Comparison of ENCODE assay signal across 16 cellular contexts in genomic region chr7:90271753-90272152, GRCh38. TPM values are rescaled to one million over a fixed set of nuclear protein-coding genes. Genes with fewer than 3 reads are reported as not detected.
DNase-seq lines count a peak whose midpoint lies in the region; ATAC-seq and TF ChIP-seq lines count a peak whose summit lies in the region.
"Had no signal": no experiment of that assay in that cellular context is flagged by ENCODE, and none has a peak within 500 bp of the region (broad histone marks: within the 10 kb centered on the region; RNA-seq: fewer than 3 reads in every experiment).

No MANE protein-coding gene starts in this region.

- 20% methylated on average over 2 of the region's 2 CpGs for WGBS in SK-N-SH (ENCODE audit: low lambda C conversion rate)

- H3K79me2 ChIP-seq in SK-N-SH (ENCODE audit: insufficient read depth): no peaks in the 10 kb centered on the region
- H3K79me2 ChIP-seq: parathyroid adenoma had no signal

- POLR2A ChIA-PET in SK-N-SH (lab: Yijun Ruan, JAX): no interaction called here

- no peaks in the 10 kb centered on the region for H3K9me2 ChIP-seq in SK-N-SH

- ATAC-seq in gastrocnemius medialis: no peak
- ATAC-seq: activated CD8-positive, alpha-beta T cell treated with anti-CD3 and anti-CD28 coated beads for 36 hours; activated T-helper 17 cell treated with anti-CD3 and anti-CD28 coated beads, Interleukin-2, amount 50 U/mL, for 72 hours had no signal

- in situ Hi-C loops in gastrocnemius medialis (cut with MboI; ENCODE audit: low sequenced_read_pairs in 4 of 4): loop anchor here in 1 of 4 donors (25.0 kb wide), 1 partner anchor 109 kb away; the partner anchor contains the start of gene STEAP1

- H3K9me3 ChIP-seq in SK-N-SH: no peaks in the 10 kb centered on the region
- no peaks in the 10 kb centered on the region for H3K9me3 ChIP-seq in gastrocnemius medialis

- H3K9ac ChIP-seq in SK-N-SH: 0 out of 2 replicates have a peak overlapping the region, but pooled peaks have one; percentile 14
- H3K9ac ChIP-seq: parathyroid adenoma had no signal

- no peak overlapping the region; a peak in 1 of 4 replicates for H3K4me3 ChIP-seq in SK-N-SH (ENCODE audit: low read depth in 2 of 2, low read length in 1 of 2)
- H3K4me3 ChIP-seq in fibroblast of pulmonary artery (replicated peaks; ENCODE audit: low read depth, low read length): no peak overlapping the region
- no peak overlapping the region for H3K4me3 ChIP-seq in skeletal muscle cell (ENCODE audit: low read depth, low read length)
- no peak overlapping the region for H3K4me3 ChIP-seq in dorsolateral prefrontal cortex
- H3K4me3 ChIP-seq in gastrocnemius medialis: no peak overlapping the region

- TF ChIP-seq EP300 in SK-N-SH (IDR thresholded peaks at IDR 0.05; ENCODE audit: borderline replicate concordance in 1 of 2, low read depth in 1 of 2, low read length in 1 of 2): peak; percentile 32 to 88; a peak in 3 of 4 replicates

- H3F3A ChIP-seq in SK-N-SH (replicated peaks; ENCODE audit: insufficient read depth): peaks cover 27% of the 10 kb centered on the region

- H4K20me1 ChIP-seq in SK-N-SH (ENCODE audit: insufficient read depth): no peaks in the 10 kb centered on the region

- H3K27ac ChIP-seq in SK-N-SH (ENCODE audit: low read depth in 2 of 2, low read length in 1 of 2): peak overlapping the region; percentile 76 to 85; a peak in 3 of 4 replicates
- no peak overlapping the region for H3K27ac ChIP-seq in dorsolateral prefrontal cortex
- no peak overlapping the region for H3K27ac ChIP-seq in gastrocnemius medialis
- H3K27ac ChIP-seq: parathyroid adenoma had no signal

- peak overlapping the region; percentile 33; the same call in 1 of the 2 replicates for H3K4me2 ChIP-seq in SK-N-SH

- TF ChIP-seq RAD21 in SK-N-SH (IDR thresholded peaks at IDR 0.05; ENCODE audit: low read length): no peak

- TF ChIP-seq CTCF in SK-N-SH (IDR thresholded peaks at IDR 0.05): no peak
- TF ChIP-seq CTCF in fibroblast of pulmonary artery (IDR thresholded peaks at IDR 0.05; ENCODE audit: low read length, missing control alignments): no peak
- no peak for TF ChIP-seq CTCF in dorsolateral prefrontal cortex (IDR thresholded peaks at IDR 0.05 in 54 of 56, conservative IDR thresholded peaks at IDR 0.05 in 2 of 56; ENCODE audit: low read depth in 1 of 56, partially characterized antibody in 56 of 56)
- TF ChIP-seq CTCF in gastrocnemius medialis (IDR thresholded peaks at IDR 0.05 in 4 of 5, conservative IDR thresholded peaks at IDR 0.05 in 1 of 5): no peak

- H3K27me3 ChIP-seq in SK-N-SH (ENCODE audit: insufficient read depth) (no peaks in the 10 kb centered on the region), dorsolateral prefrontal cortex (no peaks in the 10 kb centered on the region), gastrocnemius medialis (no peaks in the 10 kb centered on the region)

- CTCF ChIA-PET in SK-N-SH (lab: Yijun Ruan, JAX): interaction anchor here (0.9 to 1.0 kb wide), 2 partner anchors 60 to 156 kb away, joined by 3 to 5 read pairs; partner anchors contain the start of gene STEAP2

- no peak for TF ChIP-seq POLR2A in gastrocnemius medialis (IDR thresholded peaks at IDR 0.05)

- peak; percentile 82 for DNase-seq in COLO829 (ENCODE audit: low spot score)
- DNase-seq in SK-N-SH: no peak
- peak; percentile 76 for DNase-seq in fibroblast of pulmonary artery (ENCODE audit: low read depth)
- DNase-seq in skeletal muscle cell (ENCODE audit: low read depth): peak; percentile 50
- no peak for DNase-seq in dorsolateral prefrontal cortex
- DNase-seq in gastrocnemius medialis: no peak
- no peak for DNase-seq in D341Med (ENCODE audit: low spot score)
- no peak for DNase-seq in effector CD8-positive, alpha-beta T cell (lab: John Stamatoyannopoulos, UW)
- DNase-seq: activated CD8-positive, alpha-beta T cell treated with anti-CD3 and anti-CD28 coated beads for 36 hours; amniotic stem cell; CD4-positive, CD25-positive, alpha-beta regulatory T cell; glutamatergic neuron had no signal

- H3K4me1 ChIP-seq in SK-N-SH (ENCODE audit: control insufficient read depth in 1 of 2, insufficient read depth in 2 of 2, low read depth in 1 of 2, low read length in 1 of 2): peaks cover 9 to 31% of the 10 kb centered on the region in 2 experiments; a peak in 3 of 4 replicates
- no peaks in the 10 kb centered on the region for H3K4me1 ChIP-seq in gastrocnemius medialis

- H2AFZ ChIP-seq in SK-N-SH (ENCODE audit: low read depth): peak overlapping the region; percentile 21; the same call in 1 of the 2 replicates
- H2AFZ ChIP-seq: parathyroid adenoma had no signal

- H3K36me3 ChIP-seq in SK-N-SH (replicated peaks in 1 of 2; ENCODE audit: control insufficient read depth in 1 of 2, insufficient read depth in 2 of 2, low read length in 1 of 2) (no peaks in the 10 kb centered on the region), gastrocnemius medialis (no peaks in the 10 kb centered on the region)

- intact Hi-C loops in dorsolateral prefrontal cortex (cut with DNase I) (no loop called here), gastrocnemius medialis (cut with DNase I; ENCODE audit: low total_unique reads) (no loop called here)

TF ChIP-seq in SK-N-SH, 30 proteins besides CTCF, POLR2A, EP300 and RAD21 (continues in another document):
- TF ChIP-seq POLR2AphosphoS5 (IDR thresholded peaks at IDR 0.05; ENCODE audit: low read depth, low read length) (peak; percentile 83; the same call in 1 of the 2 replicates), PBX3 (IDR thresholded peaks at IDR 0.05) (peak; percentile 94), REST (IDR thresholded peaks at IDR 0.05; ENCODE audit: low read depth, low read length) (no peak), TCF12 (IDR thresholded peaks at IDR 0.05) (peak; percentile 98), MAX (IDR thresholded peaks at IDR 0.05; ENCODE audit: low read depth) (no peak), JUND (IDR thresholded peaks at IDR 0.05) (peak; percentile 66), TEAD4 (IDR thresholded peaks at IDR 0.05; ENCODE audit: borderline replicate concordance, insufficient read depth) (peak; percentile 81; the same call in 1 of the 2 replicates), USF2 (IDR thresholded peaks at IDR 0.05; ENCODE audit: borderline replicate concordance, low read depth, low read length) (no peak), NFIC (IDR thresholded peaks at IDR 0.05; ENCODE audit: borderline replicate concordance) (peak; percentile 63; the same call in 1 of the 2 replicates), TAF1 (IDR thresholded peaks at IDR 0.05; ENCODE audit: borderline replicate concordance, low read depth, low read length) (0 out of 2 replicates have a peak, but pooled peaks have one; percentile 15), SIN3A (IDR thresholded peaks at IDR 0.05; ENCODE audit: borderline replicate concordance, low read depth, low read length) (no peak)

RNA-seq across cellular contexts. Expression of gene CFAP69, which starts 26.8 kb away (rescaled TPM):
- polyA plus RNA-seq in SK-N-SH (2012; rRNA removed): 2.3 and 2.8 TPM in 2 replicates
- polyA plus RNA-seq in SK-N-SH (2012; cell fraction: cytosol; rRNA removed): 1.5 and 2.3 TPM in 2 replicates
- polyA plus RNA-seq in SK-N-SH (2012; cell fraction: nucleus; rRNA removed): 6.5 and 15.5 TPM in 2 replicates
- total RNA-seq in dorsolateral prefrontal cortex: 10 to 100 TPM in 115 of 120 experiments, 1 to 10 TPM in 5; 7.1 to 31.7 (median 16.0) TPM
- total RNA-seq in gastrocnemius medialis: 1 to 10 TPM in 2 of 4 donors, under 1 TPM in 1, not detected in 1; 0.62 to 4.9 (median 1.6) TPM
- total RNA-seq: CD4-positive, CD25-positive, alpha-beta regulatory T cell had no signal
- polyA plus RNA-seq: CD4-positive, CD25-positive, alpha-beta regulatory T cell had no signal

RNA-seq across cellular contexts. Expression of gene FAM237B, which starts 49.4 kb away (rescaled TPM):
- 0.02 and 0.03 TPM in 2 replicates for polyA plus RNA-seq in SK-N-SH (2012; rRNA removed)
- 0.04 and 0.05 TPM in 2 replicates for polyA plus RNA-seq in SK-N-SH (2012; cell fraction: cytosol; rRNA removed)
- polyA plus RNA-seq in SK-N-SH (2012; cell fraction: nucleus; rRNA removed): 0.08 and 0.12 TPM in 2 replicates
- total RNA-seq in dorsolateral prefrontal cortex (not detected), gastrocnemius medialis (not detected)
- total RNA-seq: activated CD8-positive, alpha-beta T cell treated with anti-CD3 and anti-CD28 coated beads for 36 hours; activated T-helper 17 cell treated with anti-CD3 and anti-CD28 coated beads, Interleukin-2, amount 50 U/mL, for 72 hours; CD4-positive, CD25-positive, alpha-beta regulatory T cell; dermis microvascular lymphatic vessel endothelial cell; temporal lobe had no signal
- polyA plus RNA-seq: CD4-positive, CD25-positive, alpha-beta regulatory T cell had no signal

Comparison
In these comparisons a context has a peak if more than half of its experiments do, and no peak if none do; other contexts are left out.
1. DNase-seq: peak in COLO829 (single experiment), fibroblast of pulmonary artery (single experiment) and skeletal muscle cell (single experiment); none in SK-N-SH (single experiment), dorsolateral prefrontal cortex (0 of 10), gastrocnemius medialis (0 of 2), D341Med (single experiment) and effector CD8-positive, alpha-beta T cell (single experiment).
2. H3K27ac ChIP-seq: peak in SK-N-SH (2 of 2); none in dorsolateral prefrontal cortex (0 of 59) and gastrocnemius medialis (0 of 4).